ENCODE assay signal across 33 cellular contexts in genomic region chrX:67558267-67558666, GRCh38. TPM values are rescaled to one million over a fixed set of nuclear protein-coding genes. Genes with fewer than 3 reads are reported as not detected.
"Had no signal": no experiment of that assay in that cellular context is flagged by ENCODE, and none has a peak within 500 bp of the region (broad histone marks: within the 10 kb centered on the region; RNA-seq: fewer than 3 reads in every experiment).

No MANE protein-coding gene starts in this region.

- H3K36me3 ChIP-seq: adrenal gland, breast epithelium, Peyer's patch, SJSA1 had no signal

- H3K4me3 ChIP-seq: adrenal gland, body of pancreas, breast epithelium, Peyer's patch, SJSA1 had no signal

- FAIRE-seq: TTC549 had no signal

- H3K27me3 ChIP-seq: body of pancreas, Peyer's patch, SJSA1 had no signal

- DNase-seq: activated CD4-positive, alpha-beta T cell treated with anti-CD3 and anti-CD28 coated beads, Interleukin-2, amount 10 ng/mL, durations not matched to agents 24 days and 14 days; activated CD4-positive, alpha-beta T cell treated with anti-CD3 and anti-CD28 coated beads, Interleukin-2, amount 50 U/mL, for 4 hours; activated CD8-positive, alpha-beta T cell treated with anti-CD3 and anti-CD28 coated beads for 36 hours; activated gamma-delta T cell; activated naive CD4-positive, alpha-beta T cell treated with Interleukin-2 at 50 U/mL for 16 hours; activated naive CD8-positive, alpha-beta T cell treated with anti-CD3 and anti-CD28 coated beads, Interleukin-2, amount 10 ng/mL, durations not matched to agents 7 days and 5 days; activated T-cell treated with anti-CD3 and anti-CD28 coated beads, Interleukin-2, amount 50 U/mL, for 1 hour; activated T-cell treated with anti-CD3 and anti-CD28 coated beads, Interleukin-2, amount 50 U/mL, for 72 hours; adrenal gland; body of pancreas; caudate nucleus; cerebellar nuclear complex; NCI-H1105 treated with DMSO at 0.1 percent for 48 hours; NCI-H1436; NCI-H1694; NCI-H1930; NCI-H345; NCI-H524 treated with DMSO at 0.1 percent for 48 hours; NK-92 treated with Interleukin-12 subunit alpha and Interleukin-12 subunit beta, amount 100 ng/mL, for 24 hours; PC-3; Peyer's patch; RPMI8226; SHP77 treated with DMSO at 0.1 percent for 48 hours; SK-N-SH; SW 1271; T1000 had no signal

- H3K4me1 ChIP-seq: adrenal gland, body of pancreas, breast epithelium, Peyer's patch, SJSA1 had no signal

- ATAC-seq: activated CD8-positive, alpha-beta T cell treated with anti-CD3 and anti-CD28 coated beads for 36 hours; activated T-cell treated with anti-CD3 and anti-CD28 coated beads, Interleukin-2, amount 50 U/mL, for 72 hours; activated T-helper 17 cell treated with anti-CD3 and anti-CD28 coated beads, Interleukin-2, amount 50 U/mL, for 72 hours; body of pancreas; PC-3 had no signal

- H3K9me3 ChIP-seq: adrenal gland, body of pancreas, breast epithelium, Peyer's patch, SJSA1, SK-N-SH had no signal

- H3K27ac ChIP-seq: adrenal gland, body of pancreas, breast epithelium, Peyer's patch, SJSA1 had no signal

RNA-seq across cellular contexts. Expression of gene AR, which starts 14.4 kb away (rescaled TPM):
- total RNA-seq: activated CD4-positive, alpha-beta T cell treated with anti-CD3 and anti-CD28 coated beads, Interleukin-2, amount 10 ng/mL, durations not matched to agents 24 days and 14 days; activated CD8-positive, alpha-beta memory T cell treated with anti-CD3 and anti-CD28 coated beads for 36 hours; activated CD8-positive, alpha-beta T cell treated with anti-CD3 and anti-CD28 coated beads for 36 hours; activated naive CD8-positive, alpha-beta T cell treated with anti-CD3 and anti-CD28 coated beads, Interleukin-2, amount 10 ng/mL, durations not matched to agents 7 days and 5 days; MCF 10A; PC-3; T-helper 1 cell treated with Interleukin-12 subunit alpha and Interleukin-12 subunit beta and Interleukin-4 antibody, amounts not matched to agents 30 ng/mL and 1 ng/mL, for 36 hours had no signal
- polyA plus RNA-seq: SK-N-SH had no signal
